Comparison of ENCODE assay signal across 8 cellular contexts in the genomic region with DNA sequence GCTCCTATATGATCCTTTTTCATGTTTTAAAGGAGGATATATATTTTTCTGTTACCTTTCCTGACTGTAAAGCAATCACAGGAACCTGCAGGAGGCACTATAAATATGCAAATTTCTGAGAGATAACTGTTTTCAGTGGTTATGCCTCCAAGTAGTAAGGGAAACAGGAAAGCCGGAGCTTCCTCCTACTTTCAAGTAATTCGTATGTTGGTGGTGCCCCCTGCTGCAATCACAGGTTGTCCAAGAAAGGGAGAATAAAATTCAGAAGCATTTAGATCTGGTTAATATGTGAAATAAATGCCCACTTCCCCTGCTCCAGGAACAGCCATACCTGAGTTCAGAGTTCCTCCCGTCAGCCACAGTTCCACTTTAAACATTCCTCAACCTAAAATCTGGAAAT. TPM values are rescaled to one million over a fixed set of nuclear protein-coding genes. Genes with fewer than 3 reads are reported as not detected.
DNase-seq lines count a peak whose midpoint lies in the region; ATAC-seq and TF ChIP-seq lines count a peak whose summit lies in the region.

No MANE protein-coding gene starts in this region.

- TF ChIP-seq EP300 in tibial nerve (IDR thresholded peaks at IDR 0.05) = no peak

- no peaks in the 10 kb centered on the region for H3K36me3 ChIP-seq in tibial nerve

- peaks cover 48% of the 10 kb centered on the region for H3K27me3 Mint-ChIP-seq in activated T-cell treated with anti-CD3 and anti-CD28 coated beads, Interleukin-2, amount 50 U/mL, for 4 hours (ENCODE audit: low read depth)

- peak; percentile 17 for DNase-seq in COLO668 (lab: John Stamatoyannopoulos, UW; ENCODE audit: unreplicated experiment)
- peak; percentile 53 for DNase-seq in RKO (ENCODE audit: low spot score)
- peak in 1 of 2 donors; percentile 27 for DNase-seq in foreskin keratinocyte
- no peak for DNase-seq in AG20443 (ENCODE audit: low spot score)
- DNase-seq in tibial nerve (ENCODE audit: low spot score in 2 of 2) = no peak
- DNase-seq in activated T-cell treated with anti-CD3 and anti-CD28 coated beads, Interleukin-2, amount 50 U/mL, for 4 hours = no peak

- TF ChIP-seq CTCF in foreskin keratinocyte (conservative IDR thresholded peaks at IDR 0.05) (peak; percentile 60), tibial nerve (IDR thresholded peaks at IDR 0.05) (peak in 1 of 5 experiments; percentile 21)

- no peaks in the 10 kb centered on the region for H3K9me3 Mint-ChIP-seq in activated T-cell treated with anti-CD3 and anti-CD28 coated beads, Interleukin-2, amount 50 U/mL, for 4 hours

- H3K4me1 ChIP-seq in foreskin keratinocyte (peaks cover 3% of the 10 kb centered on the region), tibial nerve (peaks cover 0 to 9% (median 0%) of the 10 kb centered on the region in 4 donors)

- H3K27ac ChIP-seq in foreskin keratinocyte = no peak overlapping the region
- H3K27ac ChIP-seq in tibial nerve = no peak overlapping the region

- peaks cover 32% of the 10 kb centered on the region for H3K27me3 ChIP-seq in foreskin keratinocyte
- H3K27me3 ChIP-seq in tibial nerve = peaks cover 0 to 99% of the 10 kb centered on the region in 2 donors

- no peak overlapping the region for H3K4me3 Mint-ChIP-seq in activated T-cell treated with anti-CD3 and anti-CD28 coated beads, Interleukin-2, amount 50 U/mL, for 4 hours

- TF ChIP-seq POLR2A in tibial nerve (IDR thresholded peaks at IDR 0.05) = no peak

- 30 to 37% methylated on average over 3 of the region's 3 CpGs for WGBS in tibial nerve, 2 donors

- H3K4me3 ChIP-seq in tibial nerve = no peak overlapping the region

- H3K36me3 Mint-ChIP-seq in activated T-cell treated with anti-CD3 and anti-CD28 coated beads, Interleukin-2, amount 50 U/mL, for 4 hours (ENCODE audit: insufficient read depth) = no peaks in the 10 kb centered on the region

- ATAC-seq in GM21825 (IDR thresholded peaks at IDR 0.05; ENCODE audit: unreplicated experiment) (peak; percentile 67), foreskin keratinocyte (peak; percentile 48), HG03521 (IDR thresholded peaks at IDR 0.05; ENCODE audit: unreplicated experiment) (no peak)
- ATAC-seq in activated T-cell treated with anti-CD3 and anti-CD28 coated beads, Interleukin-2, amount 50 U/mL, for 4 hours = no peak

- H3K4me1 Mint-ChIP-seq in activated T-cell treated with anti-CD3 and anti-CD28 coated beads, Interleukin-2, amount 50 U/mL, for 4 hours (ENCODE audit: low read depth) = no peaks in the 10 kb centered on the region

- no peaks in the 10 kb centered on the region for H3K9me3 ChIP-seq in tibial nerve

RNA-seq across cellular contexts. Expression of a gene that starts 12.0 kb away (rescaled TPM):
- total RNA-seq in foreskin keratinocyte = 7.1 and 7.2 TPM in 2 replicates
- 5.3 and 6.9 TPM in 2 replicates for polyA plus RNA-seq in foreskin keratinocyte
- total RNA-seq in tibial nerve = under 1 TPM in 1 of 4 donors, not detected in 3; 0.22 TPM
- total RNA-seq in activated T-cell treated with anti-CD3 and anti-CD28 coated beads, Interleukin-2, amount 50 U/mL, for 4 hours = 1 to 10 TPM in 1 of 3 donors, under 1 TPM in 2; 0.38 to 2.6 (median 0.87) TPM

Comparison
In these comparisons a context has a peak if more than half of its experiments do, and no peak if none do; other contexts are left out.
1. DNase-seq: peak in COLO668 (single experiment) and RKO (single experiment); none in AG20443 (single experiment), tibial nerve (0 of 2) and activated T-cell treated with anti-CD3 and anti-CD28 coated beads, Interleukin-2, amount 50 U/mL, for 4 hours (single experiment).
2. ATAC-seq: peak in GM21825 (single experiment) and foreskin keratinocyte (single experiment); none in HG03521 (single experiment) and activated T-cell treated with anti-CD3 and anti-CD28 coated beads, Interleukin-2, amount 50 U/mL, for 4 hours (0 of 2).